8 cellular contexts compared by ENCODE assay signal in genomic region chr2:144324446-144325045, GRCh38.
DNase-seq lines count a peak whose midpoint lies in the region; ATAC-seq and TF ChIP-seq lines count a peak whose summit lies in the region.

No MANE protein-coding gene starts in this region.

- peak overlapping the region; percentile 52 for H3K4me3 Mint-ChIP-seq in Calu3 (ENCODE audit: low read depth, unreplicated experiment)

- TF ChIP-seq POLR2A in body of pancreas (IDR thresholded peaks at IDR 0.05), result no peak

- peaks cover 46% of the 10 kb centered on the region for H3K4me1 Mint-ChIP-seq in Calu3 (ENCODE audit: low read depth, unreplicated experiment)

- H3K27ac Mint-ChIP-seq in Calu3 (ENCODE audit: unreplicated experiment), result peak overlapping the region; percentile 47

- no peak for DNase-seq in Calu3
- DNase-seq in body of pancreas, result no peak
- no peak for DNase-seq in ureter (ENCODE audit: low spot score)
- no peak for DNase-seq in MV-4-11 (lab: John Stamatoyannopoulos, UW)
- no peak for DNase-seq in left colon
- no peak for DNase-seq in NCI-H1694 (lab: John Stamatoyannopoulos, UW)

- H3K36me3 Mint-ChIP-seq in Calu3 (ENCODE audit: insufficient read depth, unreplicated experiment), result no peaks in the 10 kb centered on the region

- no peaks in the 10 kb centered on the region for H3K9me3 Mint-ChIP-seq in Calu3 (ENCODE audit: low read depth, unreplicated experiment)

- H3K4me1 ChIP-seq in body of pancreas, result peaks cover 16% of the 10 kb centered on the region

- H3K27me3 ChIP-seq in body of pancreas, result no peaks in the 10 kb centered on the region

- H3K4me3 ChIP-seq in body of pancreas, result no peak overlapping the region

- no peak overlapping the region for H3K27ac ChIP-seq in body of pancreas

- no TSS peak for BruUV-seq in Calu3 (replicated peaks; lab: Mats Ljungman, UMichigan)

- intact Hi-C loops in Calu3 (cut with micrococcal nuclease; ENCODE audit: unreplicated experiment) (loop anchor here (10.0 kb wide), 1 partner anchor 190 kb away; no protein-coding TSS in a partner anchor), body of pancreas (cut with DNase I) (no loop called here), left colon (cut with DNase I, micrococcal nuclease) (no loop called here)

- CTCF ChIA-PET in Calu3 (lab: Charles Lee), result interaction anchor here (0.6 to 0.7 kb wide), 3 partner anchors 38 to 698 kb away, joined by 3 to 5 read pairs (median 3); no protein-coding TSS in a partner anchor

- H3K9me3 ChIP-seq in body of pancreas, result no peaks in the 10 kb centered on the region

- TF ChIP-seq CTCF in Calu3 (IDR thresholded peaks at IDR 0.05; ENCODE audit: unreplicated experiment) (no peak), body of pancreas (IDR thresholded peaks at IDR 0.05) (no peak)

- H3K27me3 Mint-ChIP-seq in Calu3 (ENCODE audit: unreplicated experiment), result no peaks in the 10 kb centered on the region

- ATAC-seq in GM19455 (IDR thresholded peaks at IDR 0.05; ENCODE audit: unreplicated experiment), result peak; percentile 49
- ATAC-seq in HG03432 (IDR thresholded peaks at IDR 0.05; ENCODE audit: unreplicated experiment), result peak; percentile 45
- ATAC-seq in body of pancreas, result peak; percentile 45
- ATAC-seq in left colon, result no peak

- 43 to 46% methylated on average over 4 of the region's 4 CpGs for WGBS in body of pancreas, 2 donors

- no peaks in the 10 kb centered on the region for H3K36me3 ChIP-seq in body of pancreas (replicated peaks in 1 of 2; ENCODE audit: insufficient read depth in 1 of 2, low read depth in 2 of 2)
